ENCODE assay signal across 15 cellular contexts in genomic region chr10:127813290-127813689, GRCh38.
DNase-seq lines count a peak whose midpoint lies in the region; ATAC-seq and TF ChIP-seq lines count a peak whose summit lies in the region.
"Had no signal": no experiment of that assay in that cellular context is flagged by ENCODE, and none has a peak within 500 bp of the region (broad histone marks: within the 10 kb centered on the region; RNA-seq: fewer than 3 reads in every experiment).

No MANE protein-coding gene starts in this region.

- H2AFZ ChIP-seq in GM23338, result no peak overlapping the region

- H3K27me3 ChIP-seq in GM23338 (ENCODE audit: insufficient read depth), result no peaks in the 10 kb centered on the region

- H3K79me2 ChIP-seq in GM23338 (replicated peaks; ENCODE audit: insufficient read depth), result no peaks in the 10 kb centered on the region

- H3K36me3 Mint-ChIP-seq in GM23338 (ENCODE audit: low read depth) (peaks cover 8% of the 10 kb centered on the region; the same call in 1 of the 3 replicates), nephron progenitor cell (ENCODE audit: low read depth) (no peaks in the 10 kb centered on the region)

- ATAC-seq in GM23338, result peak; percentile 77
- ATAC-seq: esophagus mucosa had no signal

- H3K36me3 ChIP-seq in GM23338 (ENCODE audit: insufficient read depth), result no peaks in the 10 kb centered on the region
- H3K36me3 ChIP-seq: HAP-1, stomach had no signal

- H3K4me1 ChIP-seq in GM23338 (ENCODE audit: insufficient read depth), result no peaks in the 10 kb centered on the region
- H3K4me1 ChIP-seq: HAP-1, stomach had no signal

- DNase-seq in GM23338 (ENCODE audit: low spot score) (peak; percentile 63), NCI-H2227 (lab: John Stamatoyannopoulos, UW; ENCODE audit: unreplicated experiment) (peak; percentile 8), epithelial cell of proximal tubule (ENCODE audit: low read depth) (no peak), nephron progenitor cell (no peak), GOT3 (lab: John Stamatoyannopoulos, UW) (no peak), NCI-H128 (lab: John Stamatoyannopoulos, UW; ENCODE audit: unreplicated experiment) (no peak), GM20000 (ENCODE audit: low spot score) (no peak)
- no peak for DNase-seq in activated CD4-positive, alpha-beta T cell treated with anti-CD3 and anti-CD28 coated beads for 48 hours
- DNase-seq: activated CD4-positive, alpha-beta T cell treated with anti-CD3 and anti-CD28 coated beads, Interleukin-2, amount 10 ng/mL, durations not matched to agents 24 days and 14 days; NCI-H446 treated with DMSO at 0.1 percent for 48 hours; nucleus accumbens; stimulated activated CD4-positive, alpha-beta T cell treated with anti-CD3 and anti-CD28 coated beads, Interleukin-4, amount 100 ng/mL, for 1 hour; stomach had no signal

- peaks cover 5% of the 10 kb centered on the region; the same call in 2 of the 3 replicates for H3K9me3 Mint-ChIP-seq in GM23338
- H3K9me3 Mint-ChIP-seq in nephron progenitor cell, result peaks cover 24% of the 10 kb centered on the region

- TF ChIP-seq CTCF in GM23338 (conservative IDR thresholded peaks at IDR 0.05; ENCODE audit: low read depth in 2 of 2) (peak; percentile 69), epithelial cell of proximal tubule (conservative IDR thresholded peaks at IDR 0.05; ENCODE audit: low read depth, low read length) (peak; percentile 66), nephron progenitor cell (IDR thresholded peaks at IDR 0.05) (peak; percentile 47), GM20000 (IDR thresholded peaks at IDR 0.05; ENCODE audit: extremely low read depth, missing control alignments) (no peak)

- H3K4me2 ChIP-seq in GM23338, result no peak overlapping the region

- H3K4me1 Mint-ChIP-seq in GM23338 (no peaks in the 10 kb centered on the region), nephron progenitor cell (peaks cover 25% of the 10 kb centered on the region)
- H3K4me1 Mint-ChIP-seq: activated CD4-positive, alpha-beta T cell treated with anti-CD3 and anti-CD28 coated beads, Interleukin-2, amount 10 ng/mL, durations not matched to agents 24 days and 14 days had no signal

- H3K27ac Mint-ChIP-seq in GM23338, result no peak overlapping the region
- H3K27ac Mint-ChIP-seq in nephron progenitor cell, result no peak overlapping the region
- H3K27ac Mint-ChIP-seq: activated CD4-positive, alpha-beta T cell treated with anti-CD3 and anti-CD28 coated beads, Interleukin-2, amount 10 ng/mL, durations not matched to agents 24 days and 14 days had no signal

- H3K4me3 Mint-ChIP-seq in GM23338 (no peak overlapping the region), nephron progenitor cell (no peak overlapping the region)
- H3K4me3 Mint-ChIP-seq: activated CD4-positive, alpha-beta T cell treated with anti-CD3 and anti-CD28 coated beads, Interleukin-2, amount 10 ng/mL, durations not matched to agents 24 days and 14 days had no signal

- H3F3A ChIP-seq in GM23338 (replicated peaks; ENCODE audit: low read depth), result no peaks in the 10 kb centered on the region

- H4K20me1 ChIP-seq in GM23338 (replicated peaks; ENCODE audit: insufficient read depth), result no peaks in the 10 kb centered on the region

- H3K27ac ChIP-seq in GM23338 (ENCODE audit: low read depth), result no peak overlapping the region
- H3K27ac ChIP-seq: stomach had no signal

- H3K4me3 ChIP-seq in GM23338, result no peak overlapping the region
- H3K4me3 ChIP-seq in epithelial cell of proximal tubule (ENCODE audit: low read depth, low read length), result no peak overlapping the region
- H3K4me3 ChIP-seq: HAP-1, stomach had no signal

- H3K9me2 ChIP-seq in GM23338 (ENCODE audit: insufficient read depth), result peaks cover 9% of the 10 kb centered on the region

- no peaks in the 10 kb centered on the region for H3K27me3 Mint-ChIP-seq in GM23338 (ENCODE audit: insufficient read depth, low read depth, poor library complexity)
- H3K27me3 Mint-ChIP-seq in nephron progenitor cell (ENCODE audit: low read depth, poor library complexity), result peaks cover 13% of the 10 kb centered on the region

TF ChIP-seq in GM23338, 12 proteins besides CTCF, POLR2A, EP300 and RAD21 (continues in another document):
- TF ChIP-seq ETS1 (IDR thresholded peaks at IDR 0.05), result no peak
- TF ChIP-seq REST (IDR thresholded peaks at IDR 0.05; ENCODE audit: unreplicated experiment), result no peak
- TF ChIP-seq JUNB (IDR thresholded peaks at IDR 0.05; ENCODE audit: unreplicated experiment), result no peak
- TF ChIP-seq STAT1 (IDR thresholded peaks at IDR 0.05; ENCODE audit: unreplicated experiment), result no peak
- no peak for TF ChIP-seq CREB1 (CRISPR knock-in tag; IDR thresholded peaks at IDR 0.05; ENCODE audit: low read depth)
- no peak for TF ChIP-seq EZH2phosphoT487 (IDR thresholded peaks at IDR 0.05; ENCODE audit: unreplicated experiment)
- no peak for TF ChIP-seq EZH2 (IDR thresholded peaks at IDR 0.05; ENCODE audit: low read depth, unreplicated experiment)
- TF ChIP-seq NANOG (IDR thresholded peaks at IDR 0.05; ENCODE audit: borderline replicate concordance), result no peak
- no peak for TF ChIP-seq ZNF331 (CRISPR knock-in tag; IDR thresholded peaks at IDR 0.05; ENCODE audit: low read depth)
- TF ChIP-seq POLR2AphosphoS5 (IDR thresholded peaks at IDR 0.05; ENCODE audit: low read depth), result no peak
- TF ChIP-seq ZNF114 (CRISPR knock-in tag; IDR thresholded peaks at IDR 0.05), result no peak

Comparison
In these comparisons a context has a peak if more than half of its experiments do, and no peak if none do; other contexts are left out.
1. DNase-seq: peak in GM23338 (single experiment) and NCI-H2227 (single experiment); none in epithelial cell of proximal tubule (single experiment), nephron progenitor cell (single experiment), GOT3 (single experiment), NCI-H128 (single experiment), GM20000 (single experiment) and activated CD4-positive, alpha-beta T cell treated with anti-CD3 and anti-CD28 coated beads for 48 hours (single experiment).